ENCODE assay signal across 11 cellular contexts in the genomic region with DNA sequence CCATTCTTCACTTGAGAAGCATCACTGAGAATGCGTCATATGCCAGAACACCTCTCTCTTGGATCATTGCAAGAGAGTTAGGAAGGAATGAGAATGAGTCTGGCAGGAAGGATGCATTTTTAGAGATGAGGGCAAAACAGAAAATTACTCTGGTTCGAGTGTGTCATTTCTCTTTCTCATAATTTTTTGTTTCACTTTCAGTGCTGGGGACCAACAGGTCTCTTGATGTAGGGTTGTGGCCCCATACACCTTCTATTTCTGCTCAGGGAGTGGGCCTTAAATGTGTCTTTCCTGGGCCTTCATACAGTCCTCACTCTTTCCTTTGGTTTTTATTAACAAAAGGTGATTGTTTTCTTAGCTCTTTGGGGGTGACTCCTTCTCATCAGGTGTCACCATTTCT.
A peak's percentile ranks its signal among the peaks of the same experiment; 100 is the strongest.
DNase-seq lines count a peak whose midpoint lies in the region; ATAC-seq, FAIRE-seq and TF ChIP-seq lines count a peak whose summit lies in the region.
"Had no signal": no experiment of that assay in that cellular context is flagged by ENCODE, and none has a peak within 500 bp of the region (broad histone marks: within the 10 kb centered on the region; RNA-seq: fewer than 3 reads in every experiment).

No MANE protein-coding gene starts in this region.

- no peak for FAIRE-seq in H54 (lab: Jason Lieb, UNC)
- FAIRE-seq in HTR-8/SVneo (lab: Jason Lieb, UNC) = no peak

- peak in 2 of 3 donors; percentile 4 to 76 for DNase-seq in CD4-positive, CD25-positive, alpha-beta regulatory T cell
- DNase-seq in OCI-M1 (lab: John Stamatoyannopoulos, UW) (peak; percentile 39), NCI-H146 (lab: John Stamatoyannopoulos, UW) (no peak), H54 (ENCODE audit: insufficient read length, low spot score) (no peak), HTR-8/SVneo (ENCODE audit: insufficient read length, low spot score) (no peak), Kasumi-1 (lab: John Stamatoyannopoulos, UW) (no peak)
- DNase-seq: NCI-H187 treated with DMSO at 0.1 percent for 48 hours, SW 1271, upper lobe of right lung had no signal

- no peaks in the 10 kb centered on the region for H3K27me3 ChIP-seq in CD4-positive, CD25-positive, alpha-beta regulatory T cell (ENCODE audit: control insufficient read depth, insufficient read depth, low read length)
- H3K27me3 ChIP-seq: upper lobe of right lung had no signal

- ATAC-seq in CD4-positive, CD25-positive, alpha-beta regulatory T cell (ENCODE audit: low read depth in 2 of 2) = peak in 1 of 2 donors; percentile 39
- peak; percentile 94 for ATAC-seq in GM18907 (IDR thresholded peaks at IDR 0.05; ENCODE audit: unreplicated experiment)
- ATAC-seq in HG02759 (IDR thresholded peaks at IDR 0.05; ENCODE audit: unreplicated experiment) = peak; percentile 87

- no peak overlapping the region for H3K27ac ChIP-seq in CD4-positive, CD25-positive, alpha-beta regulatory T cell (ENCODE audit: insufficient read depth, low read length, poor library complexity, severe bottlenecking)
- H3K27ac ChIP-seq: upper lobe of right lung had no signal

- peaks cover 9% of the 10 kb centered on the region for H3K36me3 Mint-ChIP-seq in CD4-positive, CD25-positive, alpha-beta regulatory T cell

- no peaks in the 10 kb centered on the region for H3K9me3 ChIP-seq in CD4-positive, CD25-positive, alpha-beta regulatory T cell (ENCODE audit: control insufficient read depth in 2 of 2, low read length in 2 of 2)
- H3K9me3 ChIP-seq: upper lobe of right lung had no signal

- no peaks in the 10 kb centered on the region for H3K27me3 Mint-ChIP-seq in CD4-positive, CD25-positive, alpha-beta regulatory T cell

- H3K4me1 Mint-ChIP-seq in CD4-positive, CD25-positive, alpha-beta regulatory T cell = peaks cover 15 to 21% (median 19%) of the 10 kb centered on the region in 4 donors

- H3K4me3 Mint-ChIP-seq in CD4-positive, CD25-positive, alpha-beta regulatory T cell = peak overlapping the region in 1 of 4 donors; percentile 69

- no peak for TF ChIP-seq POLR2A in H54 (IDR thresholded peaks at IDR 0.05; ENCODE audit: low read depth, low read length)

- H3K36me3 ChIP-seq in CD4-positive, CD25-positive, alpha-beta regulatory T cell (ENCODE audit: control insufficient read depth, insufficient read depth, low read length) = no peaks in the 10 kb centered on the region
- H3K36me3 ChIP-seq: upper lobe of right lung had no signal

- peak overlapping the region; percentile 40 for H3K4me3 ChIP-seq in CD4-positive, CD25-positive, alpha-beta regulatory T cell (ENCODE audit: low read depth, low read length)
- H3K4me3 ChIP-seq: upper lobe of right lung had no signal

- no peaks in the 10 kb centered on the region for H3K9me3 Mint-ChIP-seq in CD4-positive, CD25-positive, alpha-beta regulatory T cell

- peak overlapping the region in 2 of 3 donors; percentile 52 to 89 for H3K27ac Mint-ChIP-seq in CD4-positive, CD25-positive, alpha-beta regulatory T cell

- peaks cover 10% of the 10 kb centered on the region for H3K4me1 ChIP-seq in CD4-positive, CD25-positive, alpha-beta regulatory T cell (ENCODE audit: control insufficient read depth, insufficient read depth, low read length, poor library complexity, severe bottlenecking)

Comparison
In these comparisons a context has a peak if more than half of its experiments do, and no peak if none do; other contexts are left out.
1. DNase-seq: peak in CD4-positive, CD25-positive, alpha-beta regulatory T cell (2 of 3) and OCI-M1 (single experiment); none in NCI-H146 (single experiment), H54 (single experiment), HTR-8/SVneo (single experiment) and Kasumi-1 (0 of 2).